8 cellular contexts compared by ENCODE assay signal in genomic region chr5:174935854-174936474, GRCh38.
DNase-seq lines count a peak whose midpoint lies in the region; ATAC-seq and TF ChIP-seq lines count a peak whose summit lies in the region.

No MANE protein-coding gene starts in this region.

- peak; percentile 26 to 82 (median 79) for TF ChIP-seq CTCF in ascending aorta (IDR thresholded peaks at IDR 0.05)

- ATAC-seq in HG02798 (IDR thresholded peaks at IDR 0.05; ENCODE audit: poor library complexity, unreplicated experiment) (peak; percentile 62), HG03135 (IDR thresholded peaks at IDR 0.05; ENCODE audit: unreplicated experiment) (no peak), GM21360 (IDR thresholded peaks at IDR 0.05; ENCODE audit: unreplicated experiment) (no peak)

- H3K9me3 ChIP-seq in ascending aorta, result no peaks in the 10 kb centered on the region

- peaks cover 4% of the 10 kb centered on the region for H3K27me3 ChIP-seq in ascending aorta

- intact Hi-C loops in ascending aorta (cut with DNase I), result loop anchor here (1.0 to 2.0 kb wide), 2 partner anchors 25 to 517 kb away; no protein-coding TSS in a partner anchor

- H3K36me3 ChIP-seq in ascending aorta, result no peaks in the 10 kb centered on the region

- H3K4me3 ChIP-seq in ascending aorta, result no peak overlapping the region

- DNase-seq in Daoy (ENCODE audit: low read depth) (peak; percentile 80), SHP77 treated with DMSO at 0.1 percent for 48 hours (lab: John Stamatoyannopoulos, UW) (peak; percentile 14), ascending aorta (ENCODE audit: low spot score in 2 of 2) (no peak), hypothalamus (lab: John Stamatoyannopoulos, UW) (peak in 43 of 51 donors; percentile 5 to 84 (median 48)), smooth muscle cell of the brain vasculature (ENCODE audit: low read depth, low spot score) (peak; percentile 13)

- no peaks in the 10 kb centered on the region for H3K4me1 ChIP-seq in ascending aorta

- H3K27ac ChIP-seq in ascending aorta, result no peak overlapping the region

Comparison
In these comparisons a context has a peak if more than half of its experiments do, and no peak if none do; other contexts are left out.
1. DNase-seq: peak in Daoy (single experiment), SHP77 treated with DMSO at 0.1 percent for 48 hours (single experiment), hypothalamus (43 of 51) and smooth muscle cell of the brain vasculature (single experiment); none in ascending aorta (0 of 2).